10 cellular contexts compared by ENCODE assay signal in genomic region chr1:154433161-154433681, GRCh38. TPM values are rescaled to one million over a fixed set of nuclear protein-coding genes. Genes with fewer than 3 reads are reported as not detected.
DNase-seq lines count a peak whose midpoint lies in the region; ATAC-seq and TF ChIP-seq lines count a peak whose summit lies in the region.
"Had no signal": no experiment of that assay in that cellular context is flagged by ENCODE, and none has a peak within 500 bp of the region (broad histone marks: within the 10 kb centered on the region; RNA-seq: fewer than 3 reads in every experiment).

No MANE protein-coding gene starts in this region.

- H3K4me1 ChIP-seq in mammary epithelial cell (ENCODE audit: insufficient read depth, low read length) (peaks cover 38% of the 10 kb centered on the region), BE2C (peaks cover 3% of the 10 kb centered on the region)

- BruUV-seq in mammary epithelial cell (replicated peaks; lab: Mats Ljungman, UMichigan): no TSS peak

- H3K9ac ChIP-seq in mammary epithelial cell (ENCODE audit: insufficient read depth, low read length): no peak overlapping the region

- ATAC-seq in HG02678 (IDR thresholded peaks at IDR 0.05; ENCODE audit: unreplicated experiment) (no peak), GM21367 (IDR thresholded peaks at IDR 0.05; ENCODE audit: unreplicated experiment) (no peak)

- no peak overlapping the region for H3K4me3 Mint-ChIP-seq in osteocyte (ENCODE audit: unreplicated experiment)

- H3K27ac Mint-ChIP-seq in osteocyte (ENCODE audit: unreplicated experiment): peak overlapping the region; percentile 90

- in situ Hi-C loops in mammary epithelial cell (cut with MboI; ENCODE audit: low sequenced_read_pairs in 2 of 2): no loop called here

- no peaks in the 10 kb centered on the region for H3K9me3 Mint-ChIP-seq in osteocyte (ENCODE audit: unreplicated experiment)

- H4K20me1 ChIP-seq in mammary epithelial cell (ENCODE audit: insufficient read depth, low read length): no peaks in the 10 kb centered on the region

- H3K4me3 ChIP-seq in mammary epithelial cell (replicated peaks in 1 of 3; ENCODE audit: insufficient read depth in 1 of 3, low read depth in 2 of 3, low read length in 3 of 3) (no peak overlapping the region), BE2C (ENCODE audit: low read depth, low read length) (no peak overlapping the region)

- H3K27me3 ChIP-seq in mammary epithelial cell (ENCODE audit: insufficient read depth, low read length) (no peaks in the 10 kb centered on the region), BE2C (no peaks in the 10 kb centered on the region)

- CTCF ChIA-PET in mammary epithelial cell (lab: Charles Lee; ENCODE audit: low non-redundant PET): interaction anchor here (0.5 to 0.6 kb wide), 2 partner anchors 41 to 97 kb away, joined by 3 to 6 read pairs; no protein-coding TSS in a partner anchor

- no peaks in the 10 kb centered on the region for H3K27me3 Mint-ChIP-seq in osteocyte (ENCODE audit: unreplicated experiment)

- peak; percentile 25 for DNase-seq in MV-4-11 (lab: John Stamatoyannopoulos, UW)
- peak; percentile 98 for DNase-seq in mammary epithelial cell
- DNase-seq in osteocyte (ENCODE audit: extremely low spot score, unreplicated experiment): peak; percentile 86
- no peak for DNase-seq in mesenteric fat pad (ENCODE audit: low spot score)
- no peak for DNase-seq in BE2C
- DNase-seq: DMS79, NCI-H510A treated with DMSO at 0.1 percent for 48 hours had no signal

- peak overlapping the region; percentile 31 for H3K4me2 ChIP-seq in mammary epithelial cell (ENCODE audit: insufficient read depth, low read depth, low read length)

- peaks cover 8% of the 10 kb centered on the region for H3K79me2 ChIP-seq in mammary epithelial cell (ENCODE audit: insufficient read depth, low read length)

- whole genome bisulfite sequencing in mammary epithelial cell (ENCODE audit: low coverage, missing lambda C conversion rate): 7% methylated on average over 6 of the region's 8 CpGs

- intact Hi-C loops in mammary epithelial cell (cut with micrococcal nuclease): loop anchor here (1.0 kb wide), 2 partner anchors 15 to 27 kb away; no protein-coding TSS in a partner anchor

- H2AFZ ChIP-seq in mammary epithelial cell (ENCODE audit: low read depth, low read length): no peak overlapping the region

- H3K9me3 ChIP-seq in mammary epithelial cell (replicated peaks; ENCODE audit: insufficient read depth, low read length) (no peaks in the 10 kb centered on the region), BE2C (no peaks in the 10 kb centered on the region)

- TF ChIP-seq CTCF in C4-2B (conservative IDR thresholded peaks at IDR 0.05): no peak
- no peak for TF ChIP-seq CTCF in mammary epithelial cell (conservative IDR thresholded peaks at IDR 0.05 in 1 of 2, IDR thresholded peaks at IDR 0.05 in 1 of 2; ENCODE audit: extremely low read depth in 1 of 2, insufficient read depth in 1 of 2, low read depth in 1 of 2, low read length in 2 of 2)
- TF ChIP-seq CTCF in osteocyte (IDR thresholded peaks at IDR 0.05): no peak
- no peak for TF ChIP-seq CTCF in BE2C (IDR thresholded peaks at IDR 0.05; ENCODE audit: low read depth, low read length)

- peak overlapping the region; percentile 30 for H3K27ac ChIP-seq in C4-2B
- peak overlapping the region; percentile 92 for H3K27ac ChIP-seq in mammary epithelial cell (ENCODE audit: insufficient read depth, low read depth, low read length)

- dilution Hi-C loops in mammary epithelial cell (cut with HindIII; ENCODE audit: low sequenced_read_pairs): no loop called here

- H3K4me1 Mint-ChIP-seq in osteocyte (ENCODE audit: unreplicated experiment): peaks cover 50% of the 10 kb centered on the region

- peaks cover 9% of the 10 kb centered on the region for H3K36me3 Mint-ChIP-seq in osteocyte (ENCODE audit: unreplicated experiment)

- H3K36me3 ChIP-seq in mammary epithelial cell (ENCODE audit: insufficient read depth, low read length) (no peaks in the 10 kb centered on the region), BE2C (no peaks in the 10 kb centered on the region)

RNA-seq across cellular contexts. Expression of gene IL6R, which starts 28.1 kb away (rescaled TPM):
- total RNA-seq in mammary epithelial cell: 10 to 100 TPM; 11.4 to 28.7 TPM
- polyA plus RNA-seq in mammary epithelial cell: 25.0 TPM
- polyA minus RNA-seq in mammary epithelial cell: 6.9 TPM
- 10.4 and 12.4 TPM in 2 replicates for total RNA-seq in osteocyte
- total RNA-seq in mesenteric fat pad: 35.6 TPM
- 0.28 TPM for polyA plus RNA-seq in BE2C (2012; ENCODE audit: insufficient read depth, insufficient read length, low read depth)

Comparison
In these comparisons a context has a peak if more than half of its experiments do, and no peak if none do; other contexts are left out.
1. DNase-seq: peak in MV-4-11 (single experiment), mammary epithelial cell (single experiment) and osteocyte (single experiment); none in mesenteric fat pad (single experiment) and BE2C (single experiment).